In the genomic region with DNA sequence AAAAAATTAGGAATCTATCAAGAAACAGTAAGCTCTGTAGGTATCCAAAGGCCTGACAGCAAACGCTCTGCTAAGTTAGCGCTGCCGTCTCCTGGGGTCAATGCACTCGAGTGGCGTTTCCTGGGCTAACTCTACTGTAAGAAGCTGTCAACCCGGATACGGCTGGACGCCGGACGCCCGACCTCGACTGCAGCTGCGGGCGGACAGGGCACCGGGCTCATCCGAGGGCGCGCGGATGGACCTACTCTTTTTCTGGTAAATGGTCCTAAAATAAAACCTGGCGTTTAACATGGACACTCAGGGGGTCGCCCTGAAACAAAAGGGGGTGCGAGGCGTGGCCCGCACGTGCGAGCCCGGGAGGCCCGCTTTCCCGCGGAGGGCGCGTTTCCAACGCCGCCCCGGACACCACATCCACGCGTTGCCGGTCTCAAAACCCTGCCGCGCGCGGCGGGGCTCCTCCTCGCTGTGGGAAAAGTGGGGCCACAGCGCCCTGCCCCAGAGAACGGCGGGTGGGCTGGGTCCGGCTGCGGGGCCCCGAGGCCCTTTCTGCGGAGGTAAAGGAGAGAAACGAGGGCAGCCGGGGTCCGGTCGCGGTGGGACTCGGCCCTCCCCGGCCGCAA, we compare ENCODE assay signal across 8 cellular contexts. TPM values are rescaled to one million over a fixed set of nuclear protein-coding genes. Genes with fewer than 3 reads are reported as not detected.
DNase-seq lines count a peak whose midpoint lies in the region; ATAC-seq and TF ChIP-seq lines count a peak whose summit lies in the region.

No MANE protein-coding gene starts in this region.

- peak overlapping the region; percentile 99 for H3K4me3 Mint-ChIP-seq in activated naive CD4-positive, alpha-beta T cell treated with anti-CD3 and anti-CD28 coated beads for 36 hours

- no peak for TF ChIP-seq POLR2A in NB4 (IDR thresholded peaks at IDR 0.05; ENCODE audit: extremely low read depth, insufficient read length)

- H3K79me2 ChIP-seq in parathyroid adenoma: peaks cover 39% of the 10 kb centered on the region

- no peak for TF ChIP-seq CTCF in NB4 (IDR thresholded peaks at IDR 0.05; ENCODE audit: low read depth, low read length)
- no peak for TF ChIP-seq CTCF in parathyroid adenoma (IDR thresholded peaks at IDR 0.05)

- no peaks in the 10 kb centered on the region for H3K9me3 Mint-ChIP-seq in activated naive CD4-positive, alpha-beta T cell treated with anti-CD3 and anti-CD28 coated beads for 36 hours

- peak overlapping the region; percentile 83 for H3K4me2 ChIP-seq in parathyroid adenoma (ENCODE audit: low read length)

- CTCF ChIA-PET in activated naive CD4-positive, alpha-beta T cell treated with anti-CD3 and anti-CD28 coated beads for 36 hours (lab: Charles Lee): interaction anchor here (0.6 to 4.7 kb wide), 4 partner anchors 60 to 98 kb away, joined by 3 to 25 read pairs (median 4); a partner anchor contains a TSS

- H3K4me1 Mint-ChIP-seq in activated naive CD4-positive, alpha-beta T cell treated with anti-CD3 and anti-CD28 coated beads for 36 hours (ENCODE audit: low read depth): peaks cover 65% of the 10 kb centered on the region

- ATAC-seq in Right ventricle myocardium superior (ENCODE audit: poor library complexity): no peak
- no peak for ATAC-seq in HG03025 (IDR thresholded peaks at IDR 0.05; ENCODE audit: low FRiP score, unreplicated experiment)

- H3K27ac ChIP-seq in parathyroid adenoma: peak overlapping the region; percentile 95

- no peaks in the 10 kb centered on the region for H3K27me3 ChIP-seq in parathyroid adenoma (ENCODE audit: control insufficient read depth, insufficient read depth, low read length)

- H2AFZ ChIP-seq in parathyroid adenoma: peak overlapping the region; percentile 90

- H3K9ac ChIP-seq in parathyroid adenoma: peak overlapping the region; percentile 81

- H3K36me3 Mint-ChIP-seq in activated naive CD4-positive, alpha-beta T cell treated with anti-CD3 and anti-CD28 coated beads for 36 hours (ENCODE audit: low read depth): peaks cover 62% of the 10 kb centered on the region

- H3K4me3 ChIP-seq in NB4 (ENCODE audit: low read depth, low read length) (peak overlapping the region; percentile 96), parathyroid adenoma (ENCODE audit: low read depth, low read length) (peak overlapping the region; percentile 79)

- intact Hi-C loops in activated naive CD4-positive, alpha-beta T cell treated with anti-CD3 and anti-CD28 coated beads for 36 hours (cut with micrococcal nuclease): loop anchor here (1.0 to 5.0 kb wide), 7 partner anchors 27 to 673 kb away; a partner anchor contains a TSS
- intact Hi-C loops in Right ventricle myocardium superior (cut with DNase I): no loop called here

- no peaks in the 10 kb centered on the region for H3K36me3 ChIP-seq in parathyroid adenoma (ENCODE audit: control insufficient read depth, insufficient read depth, low read length)

- peak; percentile 4 for DNase-seq in activated T-cell treated with anti-CD3 and anti-CD28 coated beads for 1 hour (ENCODE audit: low read depth)
- no peak for DNase-seq in activated T-cell treated with anti-CD3 and anti-CD28 coated beads for 4 hours
- peak; percentile 72 for DNase-seq in NB4 (ENCODE audit: low read depth)
- DNase-seq in activated naive CD4-positive, alpha-beta T cell treated with anti-CD3 and anti-CD28 coated beads for 36 hours: peak; percentile 47
- peak; percentile 55 for DNase-seq in Right ventricle myocardium superior
- DNase-seq in occipital lobe (lab: John Stamatoyannopoulos, UW): no peak

- H3K27ac Mint-ChIP-seq in activated naive CD4-positive, alpha-beta T cell treated with anti-CD3 and anti-CD28 coated beads for 36 hours: peak overlapping the region; percentile 98

- peaks cover 2% of the 10 kb centered on the region for H3K4me1 ChIP-seq in parathyroid adenoma

- H3K9me3 ChIP-seq in parathyroid adenoma (ENCODE audit: control insufficient read depth, low read length): no peaks in the 10 kb centered on the region

- H3K27me3 Mint-ChIP-seq in activated naive CD4-positive, alpha-beta T cell treated with anti-CD3 and anti-CD28 coated beads for 36 hours (ENCODE audit: low read depth): no peaks in the 10 kb centered on the region

RNA-seq across cellular contexts. Expression of a gene that starts 0.5 kb away (rescaled TPM):
- 100 to 1,000 TPM; 420 to 425 TPM for total RNA-seq in activated naive CD4-positive, alpha-beta T cell treated with anti-CD3 and anti-CD28 coated beads for 36 hours
- 159 TPM for total RNA-seq in Right ventricle myocardium superior
- 336 TPM for total RNA-seq in occipital lobe

RNA-seq across cellular contexts. Expression of a gene that starts 1.4 kb away (rescaled TPM):
- total RNA-seq in activated naive CD4-positive, alpha-beta T cell treated with anti-CD3 and anti-CD28 coated beads for 36 hours: 10 to 100 TPM; 65.1 to 75.8 TPM
- total RNA-seq in Right ventricle myocardium superior (64.1 TPM), occipital lobe (44.5 TPM)

RNA-seq across cellular contexts. Expression of a gene that starts 11.2 kb away (rescaled TPM):
- total RNA-seq in activated naive CD4-positive, alpha-beta T cell treated with anti-CD3 and anti-CD28 coated beads for 36 hours: under 1 TPM in 1 of 2 experiments, not detected in 1; 0.40 TPM
- not detected for total RNA-seq in Right ventricle myocardium superior
- total RNA-seq in occipital lobe: not detected

RNA-seq across cellular contexts. Expression of a gene that starts 27.0 kb away (rescaled TPM):
- 10 to 100 TPM; 84.9 to 92.4 TPM for total RNA-seq in activated naive CD4-positive, alpha-beta T cell treated with anti-CD3 and anti-CD28 coated beads for 36 hours
- total RNA-seq in Right ventricle myocardium superior (4.1 TPM), occipital lobe (69.9 TPM)

Comparison
In these comparisons a context has a peak if more than half of its experiments do, and no peak if none do; other contexts are left out.
1. DNase-seq: peak in activated T-cell treated with anti-CD3 and anti-CD28 coated beads for 1 hour (single experiment), NB4 (single experiment), activated naive CD4-positive, alpha-beta T cell treated with anti-CD3 and anti-CD28 coated beads for 36 hours (single experiment) and Right ventricle myocardium superior (single experiment); none in activated T-cell treated with anti-CD3 and anti-CD28 coated beads for 4 hours (single experiment) and occipital lobe (single experiment).